1 cellular context compared by ENCODE assay signal in the genomic region with DNA sequence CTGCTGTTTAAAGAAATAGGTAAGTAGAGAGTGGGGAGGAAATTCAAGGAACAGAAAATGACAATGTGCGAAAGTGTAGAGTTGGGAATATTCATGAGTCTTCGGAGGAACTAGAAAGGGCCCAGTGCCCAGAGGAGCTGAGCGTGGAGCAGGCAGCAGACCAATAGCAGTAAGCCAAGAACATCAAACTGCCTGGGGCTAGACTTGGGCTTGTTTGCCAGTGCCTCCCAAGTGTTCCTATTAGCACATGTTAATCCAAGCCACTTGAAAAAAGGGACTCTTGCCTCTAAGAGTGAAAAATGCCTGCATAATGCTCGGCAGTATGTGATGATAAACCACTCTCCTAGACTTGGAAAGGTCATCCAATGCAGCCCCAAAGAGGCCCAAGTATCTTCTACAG.
TF ChIP-seq lines count a peak whose summit lies in the region.

No MANE protein-coding gene starts in this region.

TF ChIP-seq in GM12878, 131 proteins besides CTCF, POLR2A, EP300 and RAD21 (continued from another document):
- TF ChIP-seq, protein P1, sequence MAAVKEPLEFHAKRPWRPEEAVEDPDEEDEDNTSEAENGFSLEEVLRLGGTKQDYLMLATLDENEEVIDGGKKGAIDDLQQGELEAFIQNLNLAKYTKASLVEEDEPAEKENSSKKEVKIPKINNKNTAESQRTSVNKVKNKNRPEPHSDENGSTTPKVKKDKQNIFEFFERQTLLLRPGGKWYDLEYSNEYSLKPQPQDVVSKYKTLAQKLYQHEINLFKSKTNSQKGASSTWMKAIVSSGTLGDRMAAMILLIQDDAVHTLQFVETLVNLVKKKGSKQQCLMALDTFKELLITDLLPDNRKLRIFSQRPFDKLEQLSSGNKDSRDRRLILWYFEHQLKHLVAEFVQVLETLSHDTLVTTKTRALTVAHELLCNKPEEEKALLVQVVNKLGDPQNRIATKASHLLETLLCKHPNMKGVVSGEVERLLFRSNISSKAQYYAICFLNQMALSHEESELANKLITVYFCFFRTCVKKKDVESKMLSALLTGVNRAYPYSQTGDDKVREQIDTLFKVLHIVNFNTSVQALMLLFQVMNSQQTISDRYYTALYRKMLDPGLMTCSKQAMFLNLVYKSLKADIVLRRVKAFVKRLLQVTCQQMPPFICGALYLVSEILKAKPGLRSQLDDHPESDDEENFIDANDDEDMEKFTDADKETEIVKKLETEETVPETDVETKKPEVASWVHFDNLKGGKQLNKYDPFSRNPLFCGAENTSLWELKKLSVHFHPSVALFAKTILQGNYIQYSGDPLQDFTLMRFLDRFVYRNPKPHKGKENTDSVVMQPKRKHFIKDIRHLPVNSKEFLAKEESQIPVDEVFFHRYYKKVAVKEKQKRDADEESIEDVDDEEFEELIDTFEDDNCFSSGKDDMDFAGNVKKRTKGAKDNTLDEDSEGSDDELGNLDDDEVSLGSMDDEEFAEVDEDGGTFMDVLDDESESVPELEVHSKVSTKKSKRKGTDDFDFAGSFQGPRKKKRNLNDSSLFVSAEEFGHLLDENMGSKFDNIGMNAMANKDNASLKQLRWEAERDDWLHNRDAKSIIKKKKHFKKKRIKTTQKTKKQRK (IDR thresholded peaks at IDR 0.05; ENCODE audit: low read depth, low read length) = no peak
- TF ChIP-seq SRF (IDR thresholded peaks at IDR 0.05; ENCODE audit: low read depth in 2 of 2, low read length in 2 of 2) (no peak), ZNF217 (IDR thresholded peaks at IDR 0.05) (no peak), SREBF1 (IDR thresholded peaks at IDR 0.05; ENCODE audit: low read length) (no peak), ZBED1 (IDR thresholded peaks at IDR 0.05; ENCODE audit: borderline replicate concordance) (no peak), SPI1 (IDR thresholded peaks at IDR 0.05; ENCODE audit: borderline replicate concordance, insufficient read depth, low read depth, low read length) (no peak), STAT3 (IDR thresholded peaks at IDR 0.05; ENCODE audit: low read depth, low read length) (no peak), ZNF384 (IDR thresholded peaks at IDR 0.05; ENCODE audit: borderline replicate concordance, low read depth, low read length) (no peak), JUND (IDR thresholded peaks at IDR 0.05; ENCODE audit: low read depth, low read length) (no peak), LARP7 (IDR thresholded peaks at IDR 0.05) (no peak), NR2F1 (conservative IDR thresholded peaks at IDR 0.05) (no peak), ZBTB11 (CRISPR knock-in tag; IDR thresholded peaks at IDR 0.05) (no peak), EZH2 (IDR thresholded peaks at IDR 0.05; ENCODE audit: borderline replicate concordance, control insufficient read depth, low read depth, low read length) (no peak), BHLHE40 (IDR thresholded peaks at IDR 0.05; ENCODE audit: borderline replicate concordance in 1 of 2, low read depth in 2 of 2, low read length in 1 of 2) (no peak), RELB (IDR thresholded peaks at IDR 0.05; ENCODE audit: low read depth) (no peak), MEF2B (IDR thresholded peaks at IDR 0.05; ENCODE audit: partially characterized antibody, poor library complexity, severe bottlenecking) (no peak)
TF ChIP-seq in GM12878: peak in this region for 0.
